Comparison of ENCODE assay signal across 11 cellular contexts in genomic region chr15:38536201-38536676, GRCh38. TPM values are rescaled to one million over a fixed set of nuclear protein-coding genes. Genes with fewer than 3 reads are reported as not detected.
A peak's percentile ranks its signal among the peaks of the same experiment; 100 is the strongest.
DNase-seq lines count a peak whose midpoint lies in the region; ATAC-seq and TF ChIP-seq lines count a peak whose summit lies in the region.
"Had no signal": no experiment of that assay in that cellular context is flagged by ENCODE, and none has a peak within 500 bp of the region (broad histone marks: within the 10 kb centered on the region; RNA-seq: fewer than 3 reads in every experiment).

No MANE protein-coding gene starts in this region.

- TF ChIP-seq CTCF in AG04449 (IDR thresholded peaks at IDR 0.05; ENCODE audit: insufficient read depth, low read length, missing control alignments) (no peak), HFFc6 (IDR thresholded peaks at IDR 0.05) (no peak), body of pancreas (IDR thresholded peaks at IDR 0.05) (no peak), Peyer's patch (IDR thresholded peaks at IDR 0.05) (no peak)

- TF ChIP-seq POLR2A in body of pancreas (IDR thresholded peaks at IDR 0.05) (no peak), Peyer's patch (IDR thresholded peaks at IDR 0.05) (no peak)

- intact Hi-C loops in body of pancreas (cut with DNase I): no loop called here

- no peak overlapping the region for H3K27ac ChIP-seq in body of pancreas
- no peak overlapping the region for H3K27ac ChIP-seq in Peyer's patch

- H3K9me3 ChIP-seq in body of pancreas (no peaks in the 10 kb centered on the region), Peyer's patch (no peaks in the 10 kb centered on the region)

- no peaks in the 10 kb centered on the region; the same call in 1 of the 2 replicates for H3K27me3 Mint-ChIP-seq in HFFc6 (ENCODE audit: insufficient read depth)

- H3K9me3 Mint-ChIP-seq in HFFc6: no peaks in the 10 kb centered on the region

- peak overlapping the region; percentile 75 for H3K27ac Mint-ChIP-seq in HFFc6

- H3K36me3 ChIP-seq in body of pancreas (replicated peaks in 1 of 2; ENCODE audit: insufficient read depth in 1 of 2, low read depth in 2 of 2) (no peaks in the 10 kb centered on the region), Peyer's patch (no peaks in the 10 kb centered on the region)

- no peaks in the 10 kb centered on the region for H3K36me3 Mint-ChIP-seq in HFFc6 (ENCODE audit: low read depth)

- H3K4me3 Mint-ChIP-seq in HFFc6: 0 out of 2 replicates have a peak overlapping the region, but pooled peaks have one; percentile 16

- H3K4me3 ChIP-seq in AG04449 (ENCODE audit: low read depth, low read length) (no peak overlapping the region), body of pancreas (no peak overlapping the region), Peyer's patch (no peak overlapping the region)

- H3K27me3 ChIP-seq in body of pancreas (no peaks in the 10 kb centered on the region), Peyer's patch (no peaks in the 10 kb centered on the region)

- ATAC-seq in body of pancreas (peak; percentile 59), GM18517 (IDR thresholded peaks at IDR 0.05; ENCODE audit: unreplicated experiment) (no peak)
- ATAC-seq: Panc1 had no signal

- POLR2A ChIA-PET in AG04449 (lab: Yijun Ruan, JAX): interaction anchor here (0.9 kb wide), 1 partner anchor 23 kb away, joined by 3 read pairs; no protein-coding TSS in a partner anchor

- DNase-seq in AG04449 (ENCODE audit: low read depth, low spot score) (peak; percentile 100), HFFc6 (peak; percentile 95), body of pancreas (peak; percentile 15 to 48 (median 32)), kidney glomerular epithelial cell (lab: John Stamatoyannopoulos, UW) (peak; percentile 100), SHP77 treated with DMSO at 0.1 percent for 48 hours (lab: John Stamatoyannopoulos, UW) (no peak), hippocampal formation (lab: John Stamatoyannopoulos, UW) (no peak), Peyer's patch (no peak)
- DNase-seq: MM.1S; stimulated activated CD4-positive, alpha-beta T cell treated with anti-CD3 and anti-CD28 coated beads, Interleukin-2, amount 100 ng/mL, for 24 hours had no signal

- peaks cover 5% of the 10 kb centered on the region for H3K4me1 ChIP-seq in body of pancreas
- no peaks in the 10 kb centered on the region for H3K4me1 ChIP-seq in Peyer's patch

- WGBS in body of pancreas, 2 donors: 37 to 39% methylated on average over 3 of the region's 3 CpGs

- H3K4me1 Mint-ChIP-seq in HFFc6 (ENCODE audit: low read depth): peaks cover 70% of the 10 kb centered on the region

- CTCF ChIA-PET in AG04449 (lab: Yijun Ruan, JAX): interaction anchor here (0.6 to 4.5 kb wide), 2 partner anchors 27 to 58 kb away, joined by 3 to 20 read pairs; partner anchors contain the start of gene RASGRP1

RNA-seq across cellular contexts. Expression of gene RASGRP1, which starts 28.4 kb away (rescaled TPM):
- under 1 TPM; 0.14 to 0.59 (median 0.37) TPM for total RNA-seq in HFFc6 (2021; fragmentation: NEBNext Ultra II Directional; extraction: Animal tissue kit (Norgen Biotek cat#: 25700))
- 10 to 100 TPM in 1 of 2 donors, 1 to 10 TPM in 1; 1.3 to 15.5 TPM for total RNA-seq in body of pancreas
- 10 to 100 TPM in 1 of 4 donors, 1 to 10 TPM in 3; 1.6 to 10.7 (median 3.8) TPM for total RNA-seq in Peyer's patch

Comparison
In these comparisons a context has a peak if more than half of its experiments do, and no peak if none do; other contexts are left out.
1. DNase-seq: peak in AG04449 (single experiment), HFFc6 (single experiment), body of pancreas (4 of 4) and kidney glomerular epithelial cell (single experiment); none in SHP77 treated with DMSO at 0.1 percent for 48 hours (single experiment), hippocampal formation (0 of 2) and Peyer's patch (0 of 3).